ENCODE assay signal across 11 cellular contexts in the genomic region with DNA sequence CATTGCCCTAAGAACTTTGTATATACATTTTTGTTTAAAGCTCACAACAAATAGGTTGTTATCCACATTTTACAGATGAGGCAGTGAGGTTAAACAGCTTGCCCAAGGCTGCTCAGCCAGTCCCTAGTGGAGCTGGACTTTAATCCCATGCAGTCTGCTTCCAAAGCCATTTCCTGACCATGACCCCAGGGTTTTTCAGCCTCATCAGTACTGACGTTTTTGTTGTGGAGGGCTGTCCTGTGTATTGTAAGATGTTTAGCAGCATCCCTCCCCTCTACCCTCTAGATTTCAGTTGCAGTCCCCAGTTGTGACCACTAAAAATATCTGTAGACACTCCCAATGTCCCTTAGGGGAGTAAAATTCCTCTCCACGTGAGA. TPM values are rescaled to one million over a fixed set of nuclear protein-coding genes. Genes with fewer than 3 reads are reported as not detected.
DNase-seq lines count a peak whose midpoint lies in the region; ATAC-seq and TF ChIP-seq lines count a peak whose summit lies in the region.
"Had no signal": no experiment of that assay in that cellular context is flagged by ENCODE, and none has a peak within 500 bp of the region (broad histone marks: within the 10 kb centered on the region; RNA-seq: fewer than 3 reads in every experiment).

No MANE protein-coding gene starts in this region.

- no peaks in the 10 kb centered on the region for H3K36me3 ChIP-seq in DOHH2 (ENCODE audit: control insufficient read depth, low read length)
- no peaks in the 10 kb centered on the region for H3K36me3 ChIP-seq in body of pancreas (replicated peaks in 1 of 2; ENCODE audit: insufficient read depth in 1 of 2, low read depth in 2 of 2)
- no peaks in the 10 kb centered on the region for H3K36me3 ChIP-seq in mucosa of rectum (ENCODE audit: control insufficient read depth in 2 of 2, insufficient read depth in 2 of 2, low read length in 2 of 2)
- no peaks in the 10 kb centered on the region for H3K36me3 ChIP-seq in effector memory CD4-positive, alpha-beta T cell (ENCODE audit: control insufficient read depth, insufficient read depth, low read length)

- no peaks in the 10 kb centered on the region for H3K79me2 ChIP-seq in DOHH2 (ENCODE audit: control insufficient read depth, low read length)

- H3K9ac ChIP-seq in mucosa of rectum (ENCODE audit: low read depth in 1 of 2, low read length in 2 of 2): no peak overlapping the region

- no peaks in the 10 kb centered on the region for H3F3A ChIP-seq in DOHH2 (ENCODE audit: control insufficient read depth, insufficient read depth)

- WGBS in body of pancreas, 2 donors: 47 to 63% methylated on average over 2 of the region's 2 CpGs

- H3K4me1 ChIP-seq in DOHH2 (ENCODE audit: control insufficient read depth, low read length) (peaks cover 40% of the 10 kb centered on the region), body of pancreas (no peaks in the 10 kb centered on the region), mucosa of rectum (ENCODE audit: control insufficient read depth in 2 of 2, insufficient read depth in 2 of 2, low read length in 2 of 2) (peaks cover 7 to 11% of the 10 kb centered on the region in 2 donors)
- H3K4me1 ChIP-seq in effector memory CD4-positive, alpha-beta T cell (ENCODE audit: control insufficient read depth, insufficient read depth, low read length, poor library complexity, severe bottlenecking): peaks cover 5% of the 10 kb centered on the region

- H3K9me3 ChIP-seq in DOHH2 (ENCODE audit: control insufficient read depth, insufficient read depth, low read length) (no peaks in the 10 kb centered on the region), body of pancreas (no peaks in the 10 kb centered on the region), mucosa of rectum (ENCODE audit: control insufficient read depth in 2 of 2, low read length in 2 of 2) (no peaks in the 10 kb centered on the region)
- H3K9me3 ChIP-seq in effector memory CD4-positive, alpha-beta T cell (ENCODE audit: control insufficient read depth, low read length): no peaks in the 10 kb centered on the region

- H3K4me2 ChIP-seq in DOHH2 (ENCODE audit: low read length): peak overlapping the region; percentile 43; the same call in 1 of the 2 replicates

- H3K27ac ChIP-seq in DOHH2 (ENCODE audit: low read depth, low read length) (no peak overlapping the region), body of pancreas (no peak overlapping the region), mucosa of rectum (ENCODE audit: low read depth in 2 of 2, low read length in 2 of 2) (peak overlapping the region; percentile 23 to 53)
- no peak overlapping the region for H3K27ac ChIP-seq in effector memory CD4-positive, alpha-beta T cell (ENCODE audit: insufficient read depth, low read length, poor library complexity, severe bottlenecking)

- TF ChIP-seq POLR2A in body of pancreas (IDR thresholded peaks at IDR 0.05): no peak

- no peaks in the 10 kb centered on the region for H3K27me3 ChIP-seq in DOHH2 (ENCODE audit: control insufficient read depth, low read length)
- H3K27me3 ChIP-seq in body of pancreas: no peaks in the 10 kb centered on the region
- no peaks in the 10 kb centered on the region for H3K27me3 ChIP-seq in mucosa of rectum (ENCODE audit: control insufficient read depth in 2 of 2, insufficient read depth in 2 of 2, low read length in 2 of 2)
- H3K27me3 ChIP-seq in effector memory CD4-positive, alpha-beta T cell (replicated peaks; ENCODE audit: control insufficient read depth, insufficient read depth, low read length, poor library complexity, severe bottlenecking): no peaks in the 10 kb centered on the region

- ATAC-seq in HG02938 (IDR thresholded peaks at IDR 0.05; ENCODE audit: unreplicated experiment) (peak; percentile 30), body of pancreas (peak; percentile 30)

- intact Hi-C loops in body of pancreas (cut with DNase I): no loop called here

- H4K20me1 ChIP-seq in DOHH2 (ENCODE audit: control insufficient read depth, insufficient read depth, low read depth, low read length): no peaks in the 10 kb centered on the region

- no peak for DNase-seq in body of pancreas
- no peak for DNase-seq in activated CD4-positive, CD25-positive, alpha-beta regulatory T cell (lab: John Stamatoyannopoulos, UW)
- DNase-seq in activated CD4-positive, alpha-beta T cell treated with anti-CD3 and anti-CD28 coated beads for 1 hour: no peak
- DNase-seq in stimulated activated naive CD4-positive, alpha-beta T cell (lab: John Stamatoyannopoulos, UW): no peak
- DNase-seq in effector memory CD4-positive, alpha-beta T cell: no peak
- DNase-seq: NCI-H146 had no signal

- H3K4me3 ChIP-seq in DOHH2 (ENCODE audit: low read length) (no peak overlapping the region), body of pancreas (no peak overlapping the region), mucosa of rectum (ENCODE audit: low read length in 2 of 2) (no peak overlapping the region)
- H3K4me3 ChIP-seq in effector memory CD4-positive, alpha-beta T cell (ENCODE audit: insufficient read depth, low read depth, low read length, poor library complexity, severe bottlenecking): no peak overlapping the region

- TF ChIP-seq CTCF in DOHH2 (IDR thresholded peaks at IDR 0.05; ENCODE audit: low read depth, low read length, poor library complexity, severe bottlenecking) (no peak), body of pancreas (IDR thresholded peaks at IDR 0.05) (no peak)

- no peaks in the 10 kb centered on the region for H3K9me2 ChIP-seq in DOHH2 (replicated peaks; ENCODE audit: control insufficient read depth, low read length)

RNA-seq across cellular contexts. Expression of a gene that starts 30.3 kb away (rescaled TPM):
- total RNA-seq in body of pancreas: not detected
- total RNA-seq: epithelial cell of proximal tubule, mononuclear cell had no signal

RNA-seq across cellular contexts. Expression of a gene that starts 53.6 kb away (rescaled TPM):
- total RNA-seq in body of pancreas: 10 to 100 TPM; 16.5 to 18.4 TPM

Comparison
In these comparisons a context has a peak if more than half of its experiments do, and no peak if none do; other contexts are left out.
1. H3K27ac ChIP-seq: peak in mucosa of rectum (2 of 2); none in DOHH2 (single experiment), body of pancreas (0 of 4) and effector memory CD4-positive, alpha-beta T cell (single experiment).